26 cellular contexts compared by ENCODE assay signal in genomic region chr5:138890686-138891085, GRCh38. TPM values are rescaled to one million over a fixed set of nuclear protein-coding genes. Genes with fewer than 3 reads are reported as not detected.
"Had no signal": no experiment of that assay in that cellular context is flagged by ENCODE, and none has a peak within 500 bp of the region (broad histone marks: within the 10 kb centered on the region; RNA-seq: fewer than 3 reads in every experiment).

No MANE protein-coding gene starts in this region.

- ATAC-seq: activated CD4-positive, alpha-beta T cell treated with anti-CD3 and anti-CD28 coated beads for 36 hours; activated CD8-positive, alpha-beta T cell treated with anti-CD3 and anti-CD28 coated beads for 36 hours; activated T-cell treated with anti-CD3 and anti-CD28 coated beads, Interleukin-2, amount 50 U/mL, for 72 hours; body of pancreas had no signal

- H3K4me3 ChIP-seq: body of pancreas, Peyer's patch, SJCRH30 had no signal

- H3K9ac ChIP-seq: SK-N-SH had no signal

- H3K27me3 ChIP-seq: body of pancreas, Peyer's patch, SJCRH30 had no signal

- H3K9me3 ChIP-seq: body of pancreas, Peyer's patch, SK-N-SH had no signal

- H3K27me3 Mint-ChIP-seq: activated CD8-positive, alpha-beta T cell treated with anti-CD3 and anti-CD28 coated beads for 36 hours; activated naive CD4-positive, alpha-beta T cell treated with anti-CD3 and anti-CD28 coated beads, Interleukin-2, amount 10 ng/mL, durations not matched to agents 7 days and 5 days had no signal

- DNase-seq: activated CD4-positive, alpha-beta T cell treated with anti-CD3 and anti-CD28 coated beads for 36 hours; activated CD8-positive, alpha-beta memory T cell treated with anti-CD3 and anti-CD28 coated beads, Interleukin-2, amount 50 U/mL, for 4 hours; activated CD8-positive, alpha-beta T cell treated with anti-CD3 and anti-CD28 coated beads for 36 hours; activated gamma-delta T cell treated with Interleukin-2 at 50 U/mL for 16 hours; activated naive CD4-positive, alpha-beta T cell treated with anti-CD3 and anti-CD28 coated beads, Interleukin-2, amount 10 ng/mL, durations not matched to agents 7 days and 5 days; activated naive CD8-positive, alpha-beta T cell treated with anti-CD3 and anti-CD28 coated beads for 36 hours; activated T-cell treated with anti-CD3 and anti-CD28 coated beads, Interleukin-2, amount 50 U/mL, for 72 hours; anterior cingulate cortex; body of pancreas; KG1; NCI-H1048; NCI-H146; NCI-H187 treated with DMSO at 0.1 percent for 48 hours; NCI-H2081 treated with DMSO at 0.1 percent for 48 hours; NCI-H446; NCI-H524; Peyer's patch; Right ventricle myocardium superior; SJCRH30; SK-N-SH; T-helper 1 cell; WERI-Rb-1 had no signal

- H3K4me3 Mint-ChIP-seq: activated CD4-positive, alpha-beta T cell treated with anti-CD3 and anti-CD28 coated beads for 36 hours; activated CD8-positive, alpha-beta T cell treated with anti-CD3 and anti-CD28 coated beads for 36 hours; activated naive CD4-positive, alpha-beta T cell treated with anti-CD3 and anti-CD28 coated beads, Interleukin-2, amount 10 ng/mL, durations not matched to agents 7 days and 5 days; activated naive CD8-positive, alpha-beta T cell treated with anti-CD3 and anti-CD28 coated beads for 36 hours; activated T-cell treated with anti-CD3 and anti-CD28 coated beads, Interleukin-2, amount 50 U/mL, for 72 hours had no signal

- H3K27ac Mint-ChIP-seq: activated CD4-positive, alpha-beta T cell treated with anti-CD3 and anti-CD28 coated beads for 36 hours; activated CD8-positive, alpha-beta T cell treated with anti-CD3 and anti-CD28 coated beads for 36 hours; activated naive CD4-positive, alpha-beta T cell treated with anti-CD3 and anti-CD28 coated beads, Interleukin-2, amount 10 ng/mL, durations not matched to agents 7 days and 5 days; activated naive CD8-positive, alpha-beta T cell treated with anti-CD3 and anti-CD28 coated beads for 36 hours; activated T-cell treated with anti-CD3 and anti-CD28 coated beads, Interleukin-2, amount 50 U/mL, for 72 hours; activated T-helper 2 cell treated with anti-CD3 and anti-CD28 coated beads, Interferon-gamma antibody, Interleukin-2, Interleukin-4, amounts not matched to agents 10 μg/mL and 5 μg/mL and 100 μg/mL, durations not matched to agents 14 hours and 24 hours and 36 hours had no signal

- H3K27ac ChIP-seq: body of pancreas, Peyer's patch, RWPE1, SJCRH30, WERI-Rb-1 had no signal

- H3K4me1 ChIP-seq: body of pancreas, Peyer's patch, SJCRH30 had no signal

- H3K4me2 ChIP-seq: SK-N-SH had no signal

- H3K4me1 Mint-ChIP-seq: activated naive CD4-positive, alpha-beta T cell treated with anti-CD3 and anti-CD28 coated beads, Interleukin-2, amount 10 ng/mL, durations not matched to agents 7 days and 5 days; activated naive CD8-positive, alpha-beta T cell treated with anti-CD3 and anti-CD28 coated beads for 36 hours had no signal

RNA-seq across cellular contexts. Expression of gene LRRTM2, which starts 15.6 kb away (rescaled TPM):
- total RNA-seq: activated CD8-positive, alpha-beta T cell treated with anti-CD3 and anti-CD28 coated beads for 36 hours; activated naive CD8-positive, alpha-beta T cell treated with anti-CD3 and anti-CD28 coated beads for 36 hours; bronchial epithelial cell; M059J; Right ventricle myocardium superior had no signal
